In genomic region chr12:46364300-46364696, GRCh38 we compare ENCODE assay signal across 1 cellular context.
TF ChIP-seq lines count a peak whose summit lies in the region.

No MANE protein-coding gene starts in this region.

TF ChIP-seq in SK-N-SH treated with all-trans-retinoic acid at 6 μM for 48 hours, 23 proteins besides CTCF, POLR2A, EP300 and RAD21 (continued from another document):
- TF ChIP-seq PATZ1 (CRISPR knock-in tag; IDR thresholded peaks at IDR 0.05; ENCODE audit: borderline replicate concordance) (no peak), ZFP3 (CRISPR knock-in tag; IDR thresholded peaks at IDR 0.05) (no peak), ZNF70 (CRISPR knock-in tag; IDR thresholded peaks at IDR 0.05) (no peak), BACH2 (CRISPR knock-in tag; IDR thresholded peaks at IDR 0.05; ENCODE audit: borderline replicate concordance) (no peak), ZNF8 (CRISPR knock-in tag; IDR thresholded peaks at IDR 0.05) (no peak), GLIS3 (CRISPR knock-in tag; IDR thresholded peaks at IDR 0.05) (no peak), ZNF565 (CRISPR knock-in tag; conservative IDR thresholded peaks at IDR 0.05; ENCODE audit: low read depth) (no peak), ZFP30 (CRISPR knock-in tag; IDR thresholded peaks at IDR 0.05) (no peak), ESRRG (CRISPR knock-in tag; IDR thresholded peaks at IDR 0.05) (no peak), ARNTL (CRISPR knock-in tag; IDR thresholded peaks at IDR 0.05; ENCODE audit: borderline replicate concordance, low read depth) (no peak), TCF4 (CRISPR knock-in tag; IDR thresholded peaks at IDR 0.05; ENCODE audit: borderline replicate concordance) (no peak), PPARA (CRISPR knock-in tag; IDR thresholded peaks at IDR 0.05; ENCODE audit: borderline replicate concordance) (no peak), TOX (CRISPR knock-in tag; IDR thresholded peaks at IDR 0.05; ENCODE audit: borderline replicate concordance) (no peak), OSR1 (CRISPR knock-in tag; IDR thresholded peaks at IDR 0.05) (no peak)
